8 cellular contexts compared by ENCODE assay signal in genomic region chr7:42493436-42494198, GRCh38.
DNase-seq lines count a peak whose midpoint lies in the region; ATAC-seq and FAIRE-seq lines count a peak whose summit lies in the region.

No MANE protein-coding gene starts in this region.

- no peak for FAIRE-seq in frontal cortex (lab: Jason Lieb, UNC)

- DNase-seq in GM04503 (ENCODE audit: low read depth), result peak; percentile 61
- peak; percentile 66 for DNase-seq in T1000 (lab: John Stamatoyannopoulos, UW)
- peak; percentile 6 to 45 for DNase-seq in frontal cortex (ENCODE audit: low spot score in 2 of 2)
- DNase-seq in non-pigmented ciliary epithelial cell (ENCODE audit: low read depth), result peak; percentile 76
- DNase-seq in stimulated activated CD4-positive, alpha-beta T cell treated with anti-CD3 and anti-CD28 coated beads, Interleukin-2, amount 100 ng/mL, for 48 hours, result no peak

- ATAC-seq in HG03565 (IDR thresholded peaks at IDR 0.05; ENCODE audit: unreplicated experiment) (no peak), HG03571 (IDR thresholded peaks at IDR 0.05; ENCODE audit: unreplicated experiment) (no peak), HG02970 (IDR thresholded peaks at IDR 0.05; ENCODE audit: low FRiP score, unreplicated experiment) (no peak)

Comparison
In these comparisons a context has a peak if more than half of its experiments do, and no peak if none do; other contexts are left out.
1. DNase-seq: peak in GM04503 (single experiment), T1000 (single experiment), frontal cortex (2 of 2) and non-pigmented ciliary epithelial cell (single experiment); none in stimulated activated CD4-positive, alpha-beta T cell treated with anti-CD3 and anti-CD28 coated beads, Interleukin-2, amount 100 ng/mL, for 48 hours (0 of 2).